In genomic region chr22:47043835-47044721, GRCh38 we compare ENCODE assay signal across 9 cellular contexts.
A peak's percentile ranks its signal among the peaks of the same experiment; 100 is the strongest.
DNase-seq lines count a peak whose midpoint lies in the region; ATAC-seq and TF ChIP-seq lines count a peak whose summit lies in the region.
"Had no signal": no experiment of that assay in that cellular context is flagged by ENCODE, and none has a peak within 500 bp of the region (broad histone marks: within the 10 kb centered on the region; RNA-seq: fewer than 3 reads in every experiment).

No MANE protein-coding gene starts in this region.

- H3K9me3 ChIP-seq in HCT116 (ENCODE audit: control insufficient read depth in 1 of 2, insufficient read depth in 1 of 2, low read depth in 1 of 2, low read length in 2 of 2) (no peaks in the 10 kb centered on the region), right cardiac atrium (ENCODE audit: control insufficient read depth, low read length) (no peaks in the 10 kb centered on the region), ascending aorta (no peaks in the 10 kb centered on the region)

- H3K4me1 ChIP-seq in HCT116 (ENCODE audit: control insufficient read depth in 1 of 2, insufficient read depth in 2 of 2, low read length in 2 of 2) (peaks cover 0 to 3% of the 10 kb centered on the region in 2 experiments; a peak in 1 of 4 replicates), right cardiac atrium (ENCODE audit: control insufficient read depth, insufficient read depth, low read length) (no peaks in the 10 kb centered on the region), ascending aorta (no peaks in the 10 kb centered on the region)

- H3K9me2 ChIP-seq in HCT116 (ENCODE audit: insufficient read depth): no peaks in the 10 kb centered on the region

- no peaks in the 10 kb centered on the region for H3K27me3 Mint-ChIP-seq in type B pancreatic cell

- POLR2A ChIA-PET in HCT116 (lab: Charles Lee): no interaction called here

- H2AFZ ChIP-seq in HCT116 (ENCODE audit: low read depth, low read length, poor library complexity, severe bottlenecking): no peak overlapping the region

- no peaks in the 10 kb centered on the region for H4K20me1 ChIP-seq in HCT116 (ENCODE audit: insufficient read depth)

- RAD21 ChIA-PET in HCT116 (lab: Charles Lee; ENCODE audit: low non-redundant PET in 1 of 2, low total read pairs in 2 of 2, uncharacterized antibody in 2 of 2, unreplicated experiment in 2 of 2): no interaction called here

- H3K9me3 Mint-ChIP-seq in type B pancreatic cell: no peaks in the 10 kb centered on the region
- H3K9me3 Mint-ChIP-seq: T-helper 1 cell treated with Interleukin-12 subunit alpha and Interleukin-12 subunit beta and Interleukin-4 antibody, amounts not matched to agents 30 μg/mL and 1 μg/mL, for 36 hours had no signal

- peak overlapping the region; percentile 65 for H3K4me3 Mint-ChIP-seq in type B pancreatic cell
- H3K4me3 Mint-ChIP-seq: T-helper 1 cell treated with Interleukin-12 subunit alpha and Interleukin-12 subunit beta and Interleukin-4 antibody, amounts not matched to agents 30 μg/mL and 1 μg/mL, for 36 hours had no signal

- peak; percentile 72 for DNase-seq in A172 (ENCODE audit: low spot score)
- DNase-seq in HCT116 (ENCODE audit: low read depth, low spot score): no peak
- DNase-seq in RPMI7951 (ENCODE audit: low read depth): peak; percentile 39
- peak in 2 of 3 donors; percentile 29 to 54 for DNase-seq in right cardiac atrium
- no peak for DNase-seq in type B pancreatic cell (ENCODE audit: extremely low spot score, unreplicated experiment)
- DNase-seq in NCI-H1092 treated with DMSO at 0.1 percent for 48 hours (lab: John Stamatoyannopoulos, UW): no peak
- DNase-seq in ascending aorta (ENCODE audit: low spot score in 2 of 2): no peak
- no peak for DNase-seq in activated naive CD4-positive, alpha-beta T cell treated with anti-CD3 and anti-CD28 coated beads, Interleukin-2, amount 50 U/mL, for 16 hours

- H3K36me3 Mint-ChIP-seq in type B pancreatic cell: peaks cover 8% of the 10 kb centered on the region

- TF ChIP-seq CTCF in HCT116 (IDR thresholded peaks at IDR 0.05 in 2 of 3, conservative IDR thresholded peaks at IDR 0.05 in 1 of 3; ENCODE audit: borderline replicate concordance in 1 of 3, insufficient read depth in 1 of 3, low read depth in 2 of 3, low read length in 2 of 3) (no peak), type B pancreatic cell (conservative IDR thresholded peaks at IDR 0.05) (no peak), ascending aorta (IDR thresholded peaks at IDR 0.05) (no peak)

- no peaks in the 10 kb centered on the region for H3K36me3 ChIP-seq in HCT116 (ENCODE audit: control insufficient read depth in 1 of 2, insufficient read depth in 2 of 2, low read length in 2 of 2)
- H3K36me3 ChIP-seq in ascending aorta: no peaks in the 10 kb centered on the region

- CTCF ChIA-PET in HCT116 (lab: Charles Lee): no interaction called here

- 69% methylated on average over 19 of the region's 19 CpGs for WGBS in right cardiac atrium

- peak overlapping the region; percentile 74 for H3K27ac Mint-ChIP-seq in type B pancreatic cell
- H3K27ac Mint-ChIP-seq: T-helper 1 cell treated with Interleukin-12 subunit alpha and Interleukin-12 subunit beta and Interleukin-4 antibody, amounts not matched to agents 30 μg/mL and 1 μg/mL, for 36 hours had no signal

- no peaks in the 10 kb centered on the region for H3K79me2 ChIP-seq in HCT116 (ENCODE audit: insufficient read depth, low read length)

- TF ChIP-seq RAD21 in HCT116 (IDR thresholded peaks at IDR 0.05; ENCODE audit: low read depth): no peak

- H3K27ac ChIP-seq in HCT116 (ENCODE audit: low read depth, low read length) (no peak overlapping the region), right cardiac atrium (ENCODE audit: low read length) (no peak overlapping the region), ascending aorta (no peak overlapping the region)

- H3K9ac ChIP-seq in HCT116 (ENCODE audit: low read length): no peak overlapping the region

- H3K4me3 ChIP-seq in HCT116 (replicated peaks in 1 of 2; ENCODE audit: low read depth in 1 of 2, low read length in 2 of 2) (no peak overlapping the region), right cardiac atrium (ENCODE audit: low read length) (no peak overlapping the region), ascending aorta (no peak overlapping the region)

- BruUV-seq in HCT116 (replicated peaks; lab: Mats Ljungman, UMichigan): no TSS peak

- TF ChIP-seq POLR2A in HCT116 (IDR thresholded peaks at IDR 0.05; ENCODE audit: borderline replicate concordance, extremely low read depth, insufficient read depth, insufficient read length): no peak

- peaks cover 22% of the 10 kb centered on the region for H3K4me1 Mint-ChIP-seq in type B pancreatic cell (ENCODE audit: unreplicated experiment)

- H3K27me3 ChIP-seq in HCT116 (ENCODE audit: insufficient read depth, low read length) (no peaks in the 10 kb centered on the region), right cardiac atrium (ENCODE audit: control insufficient read depth, insufficient read depth) (no peaks in the 10 kb centered on the region), ascending aorta (no peaks in the 10 kb centered on the region)

- H3K4me2 ChIP-seq in HCT116 (ENCODE audit: low read length): no peak overlapping the region

- ATAC-seq in HCT116: peak; percentile 100
- ATAC-seq in right cardiac atrium: peak; percentile 17 to 32

- intact Hi-C loops in HCT116 (cut with micrococcal nuclease): no loop called here
- intact Hi-C loops in right cardiac atrium (cut with DNase I): no loop called here
- intact Hi-C loops in ascending aorta (cut with DNase I): no loop called here

TF ChIP-seq in HCT116, 20 proteins besides CTCF, POLR2A, EP300 and RAD21 (continues in another document):
- TF ChIP-seq ELF1 (IDR thresholded peaks at IDR 0.05; ENCODE audit: borderline replicate concordance, low read depth): no peak
- TF ChIP-seq SP1 (IDR thresholded peaks at IDR 0.05; ENCODE audit: low read depth): no peak
- no peak for TF ChIP-seq POLR2AphosphoS5 (IDR thresholded peaks at IDR 0.05; ENCODE audit: low read depth, low read length)
- no peak for TF ChIP-seq YY1 (IDR thresholded peaks at IDR 0.05; ENCODE audit: extremely low read depth, insufficient replicate concordance, low read depth, low read length)
- TF ChIP-seq EGR1 (IDR thresholded peaks at IDR 0.05; ENCODE audit: low read depth): no peak
- TF ChIP-seq MAX (IDR thresholded peaks at IDR 0.05): no peak
- no peak for TF ChIP-seq CEBPB (IDR thresholded peaks at IDR 0.05; ENCODE audit: low read depth)
- no peak for TF ChIP-seq SRF (IDR thresholded peaks at IDR 0.05; ENCODE audit: low read depth)
- no peak for TF ChIP-seq JUND (IDR thresholded peaks at IDR 0.05)
- TF ChIP-seq REST (IDR thresholded peaks at IDR 0.05; ENCODE audit: low read depth): no peak
- no peak for TF ChIP-seq FOSL1 (IDR thresholded peaks at IDR 0.05; ENCODE audit: low read depth)
- no peak for TF ChIP-seq ZBTB33 (IDR thresholded peaks at IDR 0.05; ENCODE audit: extremely low read depth, insufficient replicate concordance, low read length)
- TF ChIP-seq CBX3 (IDR thresholded peaks at IDR 0.05; ENCODE audit: low read depth): no peak
- TF ChIP-seq TCF7L2 (IDR thresholded peaks at IDR 0.05; ENCODE audit: borderline replicate concordance, extremely low read depth, insufficient read depth, insufficient read length): no peak
- TF ChIP-seq ZNF274 (IDR thresholded peaks at IDR 0.05; ENCODE audit: low read depth, low read length): no peak
- TF ChIP-seq ZFX (IDR thresholded peaks at IDR 0.05): no peak
- TF ChIP-seq EZH2phosphoT487 (IDR thresholded peaks at IDR 0.05; ENCODE audit: borderline replicate concordance): no peak
- no peak for TF ChIP-seq SIN3A (IDR thresholded peaks at IDR 0.05; ENCODE audit: low read depth)

Comparison
In these comparisons a context has a peak if more than half of its experiments do, and no peak if none do; other contexts are left out.
1. DNase-seq: peak in A172 (single experiment), RPMI7951 (single experiment) and right cardiac atrium (2 of 3); none in HCT116 (single experiment), type B pancreatic cell (single experiment), NCI-H1092 treated with DMSO at 0.1 percent for 48 hours (single experiment), ascending aorta (0 of 2) and activated naive CD4-positive, alpha-beta T cell treated with anti-CD3 and anti-CD28 coated beads, Interleukin-2, amount 50 U/mL, for 16 hours (single experiment).